ENCODE assay signal across 16 cellular contexts in genomic region chr2:157258520-157259326, GRCh38. TPM values are rescaled to one million over a fixed set of nuclear protein-coding genes. Genes with fewer than 3 reads are reported as not detected.
DNase-seq lines count a peak whose midpoint lies in the region; ATAC-seq and TF ChIP-seq lines count a peak whose summit lies in the region.
"Had no signal": no experiment of that assay in that cellular context is flagged by ENCODE, and none has a peak within 500 bp of the region (broad histone marks: within the 10 kb centered on the region; RNA-seq: fewer than 3 reads in every experiment).

No MANE protein-coding gene starts in this region.

- intact Hi-C loops in breast epithelium (cut with DNase I; ENCODE audit: low total_unique reads) (no loop called here), MCF 10A (cut with micrococcal nuclease) (no loop called here)
- intact Hi-C loops in CD8-positive, alpha-beta T cell (cut with DNase I, micrococcal nuclease) = no loop called here

- H2BK15ac ChIP-seq in mesenchymal stem cell (ENCODE audit: low read depth, poor library complexity, severe bottlenecking) = peak overlapping the region; percentile 2

- H4K91ac ChIP-seq in mesenchymal stem cell (ENCODE audit: low read length) = no peak overlapping the region

- peak overlapping the region; percentile 62 for H2AK5ac ChIP-seq in mesenchymal stem cell (ENCODE audit: low read length, severe bottlenecking)

- H3K4me2 ChIP-seq in mesenchymal stem cell (ENCODE audit: low read length, poor library complexity, severe bottlenecking) = peak overlapping the region; percentile 61

- ATAC-seq in CD8-positive, alpha-beta T cell = no peak

- no peak overlapping the region for H3K18ac ChIP-seq in mesenchymal stem cell (ENCODE audit: low read depth in 1 of 2, low read length in 2 of 2)

- H3K4me3 Mint-ChIP-seq in MCF 10A (ENCODE audit: unreplicated experiment) = no peak overlapping the region
- no peak overlapping the region for H3K4me3 Mint-ChIP-seq in CD8-positive, alpha-beta T cell
- H3K4me3 Mint-ChIP-seq: IgD-negative memory B cell had no signal

- WGBS in mesenchymal stem cell = 89% methylated on average over 7 of the region's 8 CpGs

- H3K79me1 ChIP-seq in mesenchymal stem cell (replicated peaks; ENCODE audit: low read length, poor library complexity, severe bottlenecking) = peaks cover 3% of the 10 kb centered on the region

- H3K23ac ChIP-seq in mesenchymal stem cell (ENCODE audit: low read length in 2 of 2) = no peak overlapping the region

- peak overlapping the region; percentile 86 for H3K9ac ChIP-seq in mesenchymal stem cell (ENCODE audit: low read length)

- no TSS peak for BruUV-seq in MCF 10A (replicated peaks; lab: Mats Ljungman, UMichigan)

- H3K14ac ChIP-seq in mesenchymal stem cell (ENCODE audit: low read length in 2 of 2) = no peak overlapping the region

- no peaks in the 10 kb centered on the region for H3K4me1 ChIP-seq in breast epithelium
- peaks cover 15% of the 10 kb centered on the region for H3K4me1 ChIP-seq in mesenchymal stem cell (ENCODE audit: control insufficient read depth, insufficient read depth, low read depth, low read length)
- no peaks in the 10 kb centered on the region for H3K4me1 ChIP-seq in CD8-positive, alpha-beta T cell (ENCODE audit: insufficient read depth, low read length)

- H2BK5ac ChIP-seq in mesenchymal stem cell (ENCODE audit: low read depth, low read length, poor library complexity, severe bottlenecking) = no peak overlapping the region

- TF ChIP-seq CTCF in breast epithelium (IDR thresholded peaks at IDR 0.05) (no peak), MCF 10A (IDR thresholded peaks at IDR 0.05; ENCODE audit: unreplicated experiment) (no peak), brain microvascular endothelial cell (IDR thresholded peaks at IDR 0.05; ENCODE audit: low read depth, low read length, missing control alignments) (no peak), GM13977 (IDR thresholded peaks at IDR 0.05; ENCODE audit: extremely low read depth, insufficient read depth, missing control alignments) (no peak)
- no peak for TF ChIP-seq CTCF in CD8-positive, alpha-beta T cell (IDR thresholded peaks at IDR 0.05)

- no peaks in the 10 kb centered on the region for H3K36me3 Mint-ChIP-seq in MCF 10A (ENCODE audit: insufficient read depth, unreplicated experiment)
- H3K36me3 Mint-ChIP-seq in CD8-positive, alpha-beta T cell = no peaks in the 10 kb centered on the region
- H3K36me3 Mint-ChIP-seq: IgD-negative memory B cell had no signal

- H3K27ac Mint-ChIP-seq in MCF 10A (ENCODE audit: low read depth, unreplicated experiment) = no peak overlapping the region
- no peak overlapping the region for H3K27ac Mint-ChIP-seq in CD8-positive, alpha-beta T cell
- H3K27ac Mint-ChIP-seq: H9 had no signal

- no peak for TF ChIP-seq POLR2A in breast epithelium (IDR thresholded peaks at IDR 0.05)

- H2BK12ac ChIP-seq in mesenchymal stem cell (ENCODE audit: low read length in 2 of 2) = peak overlapping the region in 1 of 2 experiments; percentile 38

- no peaks in the 10 kb centered on the region for H3K36me3 ChIP-seq in breast epithelium
- no peaks in the 10 kb centered on the region for H3K36me3 ChIP-seq in brain microvascular endothelial cell (replicated peaks)
- H3K36me3 ChIP-seq in mesenchymal stem cell (ENCODE audit: control insufficient read depth in 1 of 2, insufficient read depth in 2 of 2, low read depth in 1 of 2, low read length in 2 of 2) = no peaks in the 10 kb centered on the region
- H3K36me3 ChIP-seq in CD8-positive, alpha-beta T cell (ENCODE audit: insufficient read depth, low read length) = no peaks in the 10 kb centered on the region
- H3K36me3 ChIP-seq: right atrium auricular region had no signal

- no peaks in the 10 kb centered on the region for H3K9me3 ChIP-seq in breast epithelium
- no peaks in the 10 kb centered on the region for H3K9me3 ChIP-seq in mesenchymal stem cell (ENCODE audit: control insufficient read depth, low read length)
- H3K9me3 ChIP-seq in CD8-positive, alpha-beta T cell (ENCODE audit: low read length) = no peaks in the 10 kb centered on the region
- H3K9me3 ChIP-seq: right atrium auricular region had no signal

- H3K27ac ChIP-seq in breast epithelium (peak overlapping the region; percentile 48 to 64), brain microvascular endothelial cell (no peak overlapping the region), mesenchymal stem cell (ENCODE audit: low read length, poor library complexity, severe bottlenecking) (no peak overlapping the region)
- no peak overlapping the region for H3K27ac ChIP-seq in CD8-positive, alpha-beta T cell (ENCODE audit: low read depth, low read length)
- H3K27ac ChIP-seq: right atrium auricular region had no signal

- CTCF ChIA-PET in MCF 10A (lab: Yijun Ruan, JAX) = no interaction called here
- CTCF ChIA-PET in CD8-positive, alpha-beta T cell (lab: Charles Lee) = no interaction called here

- H4K8ac ChIP-seq in mesenchymal stem cell (ENCODE audit: low read length) = no peak overlapping the region

- H3K27me3 ChIP-seq in breast epithelium (no peaks in the 10 kb centered on the region), brain microvascular endothelial cell (replicated peaks) (no peaks in the 10 kb centered on the region), mesenchymal stem cell (ENCODE audit: control insufficient read depth in 1 of 2, insufficient read depth in 1 of 2, low read length in 2 of 2) (no peaks in the 10 kb centered on the region)
- no peaks in the 10 kb centered on the region for H3K27me3 ChIP-seq in CD8-positive, alpha-beta T cell (ENCODE audit: insufficient read depth, low read length)
- H3K27me3 ChIP-seq: right atrium auricular region had no signal

- in situ Hi-C loops in brain microvascular endothelial cell (cut with HindIII; ENCODE audit: low pct_ligation_motif_present, low sequenced_read_pairs) (no loop called here), GM13977 (cut with MboI; ENCODE audit: low pct_unique_long_range_greater_than_20kb, low sequenced_read_pairs, unreplicated experiment) (no loop called here)

- H3K4me3 ChIP-seq in breast epithelium = no peak overlapping the region
- H3K4me3 ChIP-seq in brain microvascular endothelial cell (ENCODE audit: low read depth, low read length) = peak overlapping the region; percentile 57
- H3K4me3 ChIP-seq in mesenchymal stem cell (ENCODE audit: insufficient read depth in 1 of 2, low read depth in 1 of 2, low read length in 2 of 2) = peak overlapping the region in 1 of 2 experiments; percentile 80
- no peak overlapping the region for H3K4me3 ChIP-seq in CD8-positive, alpha-beta T cell (ENCODE audit: low read depth, low read length)

- H2BK120ac ChIP-seq in mesenchymal stem cell (ENCODE audit: low read depth, low read length) = no peak overlapping the region

- no peaks in the 10 kb centered on the region for H3K9me3 Mint-ChIP-seq in MCF 10A (ENCODE audit: unreplicated experiment)
- no peaks in the 10 kb centered on the region for H3K9me3 Mint-ChIP-seq in CD8-positive, alpha-beta T cell
- H3K9me3 Mint-ChIP-seq: H9, IgD-negative memory B cell had no signal

- DNase-seq in breast epithelium (ENCODE audit: low spot score in 2 of 2) = no peak
- no peak for DNase-seq in MCF 10A (ENCODE audit: unreplicated experiment)
- no peak for DNase-seq in brain microvascular endothelial cell
- no peak for DNase-seq in mesenchymal stem cell
- DNase-seq in CD8-positive, alpha-beta T cell = no peak
- DNase-seq in GOT3 (lab: John Stamatoyannopoulos, UW) = no peak
- DNase-seq in GM13977 (ENCODE audit: low spot score) = no peak
- DNase-seq in putamen (ENCODE audit: low spot score) = no peak
- DNase-seq: activated CD8-positive, alpha-beta memory T cell treated with anti-CD3 and anti-CD28 coated beads, Interleukin-2, amount 50 U/mL, for 4 hours; effector memory CD4-positive, alpha-beta T cell; hippocampal formation; NCI-H2227 treated with DMSO at 0.1 percent for 48 hours had no signal

- POLR2A ChIA-PET in MCF 10A (lab: Yijun Ruan, JAX) = no interaction called here
- POLR2A ChIA-PET in CD8-positive, alpha-beta T cell (lab: Charles Lee) = no interaction called here

- H3K4ac ChIP-seq in mesenchymal stem cell (ENCODE audit: low read depth in 1 of 2, low read length in 2 of 2) = no peak overlapping the region

- H2AFZ ChIP-seq in mesenchymal stem cell (ENCODE audit: low read depth, low read length) = no peak overlapping the region

- H3K4me1 Mint-ChIP-seq in MCF 10A (ENCODE audit: insufficient read depth, unreplicated experiment) = peaks cover 14% of the 10 kb centered on the region
- peaks cover 6% of the 10 kb centered on the region for H3K4me1 Mint-ChIP-seq in CD8-positive, alpha-beta T cell (ENCODE audit: low read depth)

- H3K27me3 Mint-ChIP-seq in MCF 10A (ENCODE audit: insufficient read depth, unreplicated experiment) = no peaks in the 10 kb centered on the region
- peaks cover 4% of the 10 kb centered on the region for H3K27me3 Mint-ChIP-seq in CD8-positive, alpha-beta T cell (ENCODE audit: low read depth)

RNA-seq across cellular contexts. Expression of gene GALNT5, which starts 1.2 kb away (rescaled TPM):
- total RNA-seq in breast epithelium = 1 to 10 TPM in 2 of 3 donors, under 1 TPM in 1; 0.16 to 2.0 (median 1.6) TPM
- not detected in 2 replicates for total RNA-seq in MCF 10A (2022)
- polyA plus RNA-seq in mesenchymal stem cell (2013, experiment 1 of 2) = 1.9 TPM
- polyA plus RNA-seq in mesenchymal stem cell (2013, experiment 2 of 2) = 1.9 TPM
- not detected for total RNA-seq in CD8-positive, alpha-beta T cell
- total RNA-seq: A673 had no signal
- polyA plus RNA-seq: IgD-negative memory B cell had no signal

Comparison
In these comparisons a context has a peak if more than half of its experiments do, and no peak if none do; other contexts are left out.
1. H3K27ac ChIP-seq: peak in breast epithelium (2 of 2); none in brain microvascular endothelial cell (single experiment), mesenchymal stem cell (single experiment) and CD8-positive, alpha-beta T cell (single experiment).